8 cellular contexts compared by ENCODE assay signal in genomic region chr7:155489862-155490696, GRCh38. TPM values are rescaled to one million over a fixed set of nuclear protein-coding genes. Genes with fewer than 3 reads are reported as not detected.
A peak's percentile ranks its signal among the peaks of the same experiment; 100 is the strongest.
DNase-seq lines count a peak whose midpoint lies in the region; ATAC-seq, FAIRE-seq and TF ChIP-seq lines count a peak whose summit lies in the region.

No MANE protein-coding gene starts in this region.

- H3K4me1 ChIP-seq in muscle layer of colon (ENCODE audit: insufficient read depth, low read length) (peaks cover 6% of the 10 kb centered on the region), body of pancreas (peaks cover 6% of the 10 kb centered on the region)

- 51 to 81% methylated on average over 4 to 31 of the region's 32 CpGs for WGBS in body of pancreas, 2 donors

- no peak for DNase-seq in GM18507 (ENCODE audit: extremely low spot score, insufficient read length, low read depth)
- DNase-seq in cerebellar cortex (ENCODE audit: low spot score), result peak; percentile 62
- DNase-seq in body of pancreas, result no peak
- no peak for DNase-seq in cortex of kidney (lab: John Stamatoyannopoulos, UW)
- DNase-seq in HTR-8/SVneo (ENCODE audit: insufficient read length, low spot score), result no peak
- no peak for DNase-seq in DMS 273 treated with DMSO at 0.1 percent for 48 hours (lab: John Stamatoyannopoulos, UW)

- H3K27me3 ChIP-seq in muscle layer of colon (ENCODE audit: control insufficient read depth in 1 of 2, insufficient read depth in 2 of 2, low read length in 2 of 2), result peaks cover 0 to 23% of the 10 kb centered on the region in 2 donors
- H3K27me3 ChIP-seq in body of pancreas, result no peaks in the 10 kb centered on the region

- no peak for TF ChIP-seq CTCF in body of pancreas (IDR thresholded peaks at IDR 0.05)

- H3K9me3 ChIP-seq in muscle layer of colon (ENCODE audit: low read length) (no peaks in the 10 kb centered on the region), body of pancreas (no peaks in the 10 kb centered on the region)

- H3K27ac ChIP-seq in muscle layer of colon (ENCODE audit: low read depth, low read length) (no peak overlapping the region), body of pancreas (no peak overlapping the region)

- H3K9ac ChIP-seq in muscle layer of colon (ENCODE audit: low read length), result peak overlapping the region; percentile 49

- FAIRE-seq in GM18507 (lab: Jason Lieb, UNC) (peak; percentile 39), HTR-8/SVneo (lab: Jason Lieb, UNC) (no peak)

- TF ChIP-seq POLR2A in body of pancreas (IDR thresholded peaks at IDR 0.05), result no peak

- ATAC-seq in HG03066 (IDR thresholded peaks at IDR 0.05; ENCODE audit: low read depth, unreplicated experiment) (peak; percentile 37), body of pancreas (no peak)

- intact Hi-C loops in body of pancreas (cut with DNase I), result no loop called here

- H3K4me3 ChIP-seq in muscle layer of colon (ENCODE audit: low read depth in 1 of 2, low read length in 2 of 2) (peak overlapping the region; percentile 27 to 62), body of pancreas (no peak overlapping the region)

- H3K36me3 ChIP-seq in muscle layer of colon (ENCODE audit: insufficient read depth, low read length), result no peaks in the 10 kb centered on the region
- no peaks in the 10 kb centered on the region for H3K36me3 ChIP-seq in body of pancreas (replicated peaks in 1 of 2; ENCODE audit: insufficient read depth in 1 of 2, low read depth in 2 of 2)

RNA-seq across cellular contexts. Expression of gene EN2, which starts 32.1 kb away (rescaled TPM):
- not detected for total RNA-seq in body of pancreas

RNA-seq across cellular contexts. Expression of gene CNPY1, which starts 56.3 kb away (rescaled TPM):
- total RNA-seq in body of pancreas, result not detected

Comparison
In these comparisons a context has a peak if more than half of its experiments do, and no peak if none do; other contexts are left out.
1. H3K4me3 ChIP-seq: peak in muscle layer of colon (2 of 2); none in body of pancreas (0 of 2).